Comparison of ENCODE assay signal across 2 cellular contexts in genomic region chr3:40109641-40110490, GRCh38.
TF ChIP-seq lines count a peak whose summit lies in the region.

No MANE protein-coding gene starts in this region.

TF ChIP-seq in H1, 55 proteins besides CTCF, POLR2A, EP300 and RAD21 (continued from another document):
- TF ChIP-seq POLR2AphosphoS5 (IDR thresholded peaks at IDR 0.05; ENCODE audit: low read depth, low read length) (no peak), SP1 (IDR thresholded peaks at IDR 0.05; ENCODE audit: low read depth, low read length) (no peak), RBBP5 (IDR thresholded peaks at IDR 0.05; ENCODE audit: borderline replicate concordance, low read depth, low read length) (no peak), CEBPB (IDR thresholded peaks at IDR 0.05; ENCODE audit: low read depth, low read length) (no peak), NANOG (IDR thresholded peaks at IDR 0.05; ENCODE audit: insufficient read depth, low read depth, low read length, poor library complexity, severe bottlenecking) (no peak)

TF ChIP-seq in neural cell, 6 proteins besides CTCF, POLR2A, EP300 and RAD21:
- no peak for TF ChIP-seq REST (IDR thresholded peaks at IDR 0.05; ENCODE audit: borderline replicate concordance)
- TF ChIP-seq EZH2 (IDR thresholded peaks at IDR 0.05; ENCODE audit: borderline replicate concordance, insufficient read depth, low read length, poor library complexity, severe bottlenecking) = no peak
- TF ChIP-seq TAF1 (IDR thresholded peaks at IDR 0.05; ENCODE audit: low read depth) = no peak
- no peak for TF ChIP-seq POLR2AphosphoS5 (IDR thresholded peaks at IDR 0.05)
- TF ChIP-seq SMC3 (conservative IDR thresholded peaks at IDR 0.05; ENCODE audit: poor library complexity) = no peak
- no peak for TF ChIP-seq MXI1 (conservative IDR thresholded peaks at IDR 0.05; ENCODE audit: poor library complexity, severe bottlenecking)
